ENCODE assay signal across 1 cellular context in the genomic region with DNA sequence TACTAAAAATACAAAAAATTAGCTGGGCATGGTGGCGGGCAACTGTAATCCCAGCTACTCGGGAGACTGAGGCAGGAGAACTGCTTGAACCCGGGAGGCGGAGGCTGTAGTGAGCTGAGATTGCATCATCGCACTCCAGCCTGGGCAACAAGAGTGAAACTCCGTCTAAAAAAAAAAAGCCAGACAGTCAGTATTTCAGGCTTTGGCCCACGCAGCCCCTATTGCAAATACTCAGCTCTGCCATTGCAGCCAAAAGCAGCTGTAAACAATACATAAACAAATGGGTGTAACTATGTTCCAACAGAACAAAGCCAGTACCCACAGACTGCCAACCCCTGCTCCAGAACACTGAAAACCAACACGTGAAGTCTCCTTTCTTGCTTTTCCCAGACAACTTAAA. TPM values are rescaled to one million over a fixed set of nuclear protein-coding genes. Genes with fewer than 3 reads are reported as not detected.
"Had no signal": no experiment of that assay in that cellular context is flagged by ENCODE, and none has a peak within 500 bp of the region (broad histone marks: within the 10 kb centered on the region; RNA-seq: fewer than 3 reads in every experiment).

No MANE protein-coding gene starts in this region.

RNA-seq across cellular contexts. Expression of gene NCAPH, which starts 41.3 kb away (rescaled TPM):
- total RNA-seq: ascending aorta had no signal
